In the genomic region with DNA sequence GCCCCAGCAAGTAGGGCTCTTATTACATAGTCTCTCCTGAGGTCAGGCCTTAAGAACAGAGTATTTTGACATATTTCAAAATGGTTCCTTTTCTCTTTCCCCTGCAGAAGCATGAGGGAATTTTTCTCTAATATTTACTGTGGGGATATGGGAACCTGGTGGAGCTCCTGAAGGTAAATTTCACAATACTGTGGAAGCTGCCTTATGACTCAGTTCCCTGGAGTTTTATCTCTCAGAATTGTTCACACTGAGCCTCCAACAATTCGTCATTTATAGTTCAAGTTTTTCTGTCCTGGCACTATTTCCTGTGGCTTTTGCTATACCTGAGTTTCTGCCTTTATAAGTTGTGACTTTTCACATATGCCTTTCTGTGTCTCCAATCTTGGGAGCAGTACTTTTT, we compare ENCODE assay signal across 22 cellular contexts.
A peak's percentile ranks its signal among the peaks of the same experiment; 100 is the strongest.
DNase-seq lines count a peak whose midpoint lies in the region; ATAC-seq, FAIRE-seq and TF ChIP-seq lines count a peak whose summit lies in the region.
"Had no signal": no experiment of that assay in that cellular context is flagged by ENCODE, and none has a peak within 500 bp of the region (broad histone marks: within the 10 kb centered on the region; RNA-seq: fewer than 3 reads in every experiment).

No MANE protein-coding gene starts in this region.

- H3K27ac Mint-ChIP-seq in progenitor cell of endocrine pancreas: peak overlapping the region; percentile 2
- H3K27ac Mint-ChIP-seq: B cell; CD4-positive, CD25-positive, alpha-beta regulatory T cell had no signal

- no peaks in the 10 kb centered on the region for H3K9me3 Mint-ChIP-seq in progenitor cell of endocrine pancreas (ENCODE audit: low read depth)

- H3K27me3 ChIP-seq in bronchial epithelial cell (ENCODE audit: control insufficient read depth, insufficient read depth, low read length) (no peaks in the 10 kb centered on the region), small intestine (ENCODE audit: control insufficient read depth in 2 of 2, insufficient read depth in 2 of 2, low read length in 2 of 2) (no peaks in the 10 kb centered on the region)

- FAIRE-seq in bronchial epithelial cell (lab: Jason Lieb, UNC): no peak
- FAIRE-seq in small intestine (lab: Jason Lieb, UNC): no peak
- FAIRE-seq: GM12878, GM19239 had no signal

- H3K36me3 ChIP-seq in bronchial epithelial cell (ENCODE audit: control insufficient read depth, insufficient read depth, low read length): no peaks in the 10 kb centered on the region
- H3K36me3 ChIP-seq in small intestine (ENCODE audit: control insufficient read depth in 2 of 2, insufficient read depth in 2 of 2, low read length in 2 of 2): no peaks in the 10 kb centered on the region

- H3K4me1 ChIP-seq in small intestine (ENCODE audit: control insufficient read depth in 2 of 2, insufficient read depth in 1 of 2, low read depth in 1 of 2, low read length in 1 of 2): no peaks in the 10 kb centered on the region

- 45 to 66% (median 58%) methylated on average over 1 of the region's 1 CpG for WGBS in small intestine, 3 donors

- H3K27me3 Mint-ChIP-seq in progenitor cell of endocrine pancreas: no peaks in the 10 kb centered on the region
- H3K27me3 Mint-ChIP-seq: B cell; CD4-positive, CD25-positive, alpha-beta regulatory T cell had no signal

- ATAC-seq in GM18907 (IDR thresholded peaks at IDR 0.05; ENCODE audit: unreplicated experiment): no peak
- ATAC-seq: HCT116, Right ventricle myocardium inferior had no signal

- H3K27ac ChIP-seq in RWPE1 (no peak overlapping the region), small intestine (ENCODE audit: low read depth in 1 of 2, low read length in 1 of 2) (no peak overlapping the region)

- TF ChIP-seq CTCF in RWPE1 (conservative IDR thresholded peaks at IDR 0.05; ENCODE audit: low read depth) (no peak), bronchial epithelial cell (IDR thresholded peaks at IDR 0.05; ENCODE audit: insufficient read depth, low read length, severe bottlenecking) (no peak), progenitor cell of endocrine pancreas (IDR thresholded peaks at IDR 0.05; ENCODE audit: unreplicated experiment) (no peak)

- no peaks in the 10 kb centered on the region for H3K4me1 Mint-ChIP-seq in progenitor cell of endocrine pancreas (ENCODE audit: low read depth)
- H3K4me1 Mint-ChIP-seq: B cell; CD4-positive, CD25-positive, alpha-beta regulatory T cell had no signal

- H3K36me3 Mint-ChIP-seq in progenitor cell of endocrine pancreas (ENCODE audit: insufficient read depth): no peaks in the 10 kb centered on the region
- H3K36me3 Mint-ChIP-seq: CD4-positive, CD25-positive, alpha-beta regulatory T cell had no signal

- CTCF ChIA-PET in RWPE1 (lab: Yijun Ruan, JAX): no interaction called here

- no peak overlapping the region for H3K4me3 Mint-ChIP-seq in progenitor cell of endocrine pancreas (ENCODE audit: low read depth)
- H3K4me3 Mint-ChIP-seq: B cell; CD4-positive, CD25-positive, alpha-beta regulatory T cell had no signal

- H3K9me3 ChIP-seq in small intestine (ENCODE audit: control insufficient read depth, low read depth): no peaks in the 10 kb centered on the region

- DNase-seq in HT1080 (ENCODE audit: low read depth) (peak; percentile 67), RWPE1 (ENCODE audit: low spot score) (peak; percentile 12), bronchial epithelial cell (ENCODE audit: low read depth) (peak; percentile 59), progenitor cell of endocrine pancreas (ENCODE audit: low spot score, unreplicated experiment) (no peak), small intestine (no peak), D341Med (ENCODE audit: low spot score) (no peak), NCI-H2029 (lab: John Stamatoyannopoulos, UW) (no peak)
- DNase-seq: CD4-positive, CD25-positive, alpha-beta regulatory T cell; COR-L47; DMS153; GOT3; NCI-H1105 treated with DMSO at 0.1 percent for 48 hours; NCI-H1694; NCI-H2107; NCI-H524; NCI-H82 had no signal

- POLR2A ChIA-PET in RWPE1 (lab: Yijun Ruan, JAX; ENCODE audit: low non-redundant PET): no interaction called here

- no peak overlapping the region for H3K4me3 ChIP-seq in bronchial epithelial cell (ENCODE audit: low read depth, low read length)
- no peak overlapping the region for H3K4me3 ChIP-seq in small intestine (ENCODE audit: low read depth in 1 of 2, low read length in 2 of 2)
- H3K4me3 ChIP-seq: GM12878 had no signal

Comparison
In these comparisons a context has a peak if more than half of its experiments do, and no peak if none do; other contexts are left out.
1. DNase-seq: peak in HT1080 (single experiment), RWPE1 (single experiment) and bronchial epithelial cell (single experiment); none in progenitor cell of endocrine pancreas (single experiment), small intestine (single experiment), D341Med (single experiment) and NCI-H2029 (single experiment).